Comparison of ENCODE assay signal across 10 cellular contexts in genomic region chr2:120546077-120546864, GRCh38.
A peak's percentile ranks its signal among the peaks of the same experiment; 100 is the strongest.
DNase-seq lines count a peak whose midpoint lies in the region; ATAC-seq and TF ChIP-seq lines count a peak whose summit lies in the region.
"Had no signal": no experiment of that assay in that cellular context is flagged by ENCODE, and none has a peak within 500 bp of the region (broad histone marks: within the 10 kb centered on the region; RNA-seq: fewer than 3 reads in every experiment).

No MANE protein-coding gene starts in this region.

- peaks cover 6% of the 10 kb centered on the region for H3K27me3 Mint-ChIP-seq in activated T-helper 17 cell treated with anti-CD3 and anti-CD28 coated beads, Interleukin-2, amount 50 U/mL, for 72 hours

- 66 to 71% methylated on average over 27 of the region's 27 CpGs for WGBS in body of pancreas, 2 donors
- WGBS in transverse colon (ENCODE audit: low coverage in 1 of 2), 2 donors = 69 to 76% methylated on average over 18 to 27 of the region's 27 CpGs

- no peak for TF ChIP-seq POLR2A in body of pancreas (IDR thresholded peaks at IDR 0.05)
- TF ChIP-seq POLR2A in transverse colon (IDR thresholded peaks at IDR 0.05) = no peak

- no peaks in the 10 kb centered on the region for H3K4me1 Mint-ChIP-seq in activated T-helper 17 cell treated with anti-CD3 and anti-CD28 coated beads, Interleukin-2, amount 50 U/mL, for 72 hours
- H3K4me1 Mint-ChIP-seq: activated naive CD8-positive, alpha-beta T cell treated with anti-CD3 and anti-CD28 coated beads, Interleukin-2, amount 10 ng/mL, durations not matched to agents 7 days and 5 days had no signal

- peak; percentile 86 for DNase-seq in HS-5 (ENCODE audit: low read depth)
- DNase-seq in body of pancreas = peak in 2 of 4 donors; percentile 40 to 52
- DNase-seq in left kidney (ENCODE audit: low read depth, low spot score) = peak; percentile 69
- peak; percentile 17 for DNase-seq in transverse colon
- DNase-seq in NCI-H2196 (lab: John Stamatoyannopoulos, UW; ENCODE audit: unreplicated experiment) = no peak
- DNase-seq: activated naive CD8-positive, alpha-beta T cell treated with anti-CD3 and anti-CD28 coated beads, Interleukin-2, amount 10 ng/mL, durations not matched to agents 7 days and 5 days; NCI-H2081 treated with DMSO at 0.1 percent for 48 hours had no signal

- no peak overlapping the region for H3K27ac Mint-ChIP-seq in activated T-helper 17 cell treated with anti-CD3 and anti-CD28 coated beads, Interleukin-2, amount 50 U/mL, for 72 hours
- H3K27ac Mint-ChIP-seq: activated naive CD8-positive, alpha-beta T cell treated with anti-CD3 and anti-CD28 coated beads, Interleukin-2, amount 10 ng/mL, durations not matched to agents 7 days and 5 days had no signal

- no peak for TF ChIP-seq CTCF in body of pancreas (IDR thresholded peaks at IDR 0.05)
- no peak for TF ChIP-seq CTCF in transverse colon (IDR thresholded peaks at IDR 0.05)

- H3K36me3 ChIP-seq in body of pancreas (replicated peaks in 1 of 2; ENCODE audit: insufficient read depth in 1 of 2, low read depth in 2 of 2) = no peaks in the 10 kb centered on the region
- H3K36me3 ChIP-seq in transverse colon = no peaks in the 10 kb centered on the region

- H3K4me3 Mint-ChIP-seq in activated T-helper 17 cell treated with anti-CD3 and anti-CD28 coated beads, Interleukin-2, amount 50 U/mL, for 72 hours = no peak overlapping the region
- H3K4me3 Mint-ChIP-seq: activated naive CD8-positive, alpha-beta T cell treated with anti-CD3 and anti-CD28 coated beads, Interleukin-2, amount 10 ng/mL, durations not matched to agents 7 days and 5 days had no signal

- no peak for TF ChIP-seq EP300 in transverse colon (IDR thresholded peaks at IDR 0.05; ENCODE audit: low read depth)

- in situ Hi-C loops in transverse colon (cut with MboI; ENCODE audit: low pct_ligation_motif_present in 1 of 4, low pct_unique_long_range_greater_than_20kb in 1 of 4, low sequenced_read_pairs in 3 of 4) = no loop called here

- no peaks in the 10 kb centered on the region for H3K9me3 Mint-ChIP-seq in activated T-helper 17 cell treated with anti-CD3 and anti-CD28 coated beads, Interleukin-2, amount 50 U/mL, for 72 hours
- H3K9me3 Mint-ChIP-seq: activated naive CD8-positive, alpha-beta T cell treated with anti-CD3 and anti-CD28 coated beads, Interleukin-2, amount 10 ng/mL, durations not matched to agents 7 days and 5 days had no signal

- H3K4me3 ChIP-seq in body of pancreas (no peak overlapping the region), transverse colon (no peak overlapping the region)

- H3K27me3 ChIP-seq in body of pancreas (no peaks in the 10 kb centered on the region), transverse colon (no peaks in the 10 kb centered on the region)

- no peaks in the 10 kb centered on the region for H3K36me3 Mint-ChIP-seq in activated T-helper 17 cell treated with anti-CD3 and anti-CD28 coated beads, Interleukin-2, amount 50 U/mL, for 72 hours (ENCODE audit: low read depth)
- H3K36me3 Mint-ChIP-seq: activated naive CD8-positive, alpha-beta T cell treated with anti-CD3 and anti-CD28 coated beads, Interleukin-2, amount 10 ng/mL, durations not matched to agents 7 days and 5 days had no signal

- H3K4me1 ChIP-seq in body of pancreas (peaks cover 15% of the 10 kb centered on the region), transverse colon (peaks cover 0 to 3% (median 0%) of the 10 kb centered on the region in 4 donors)

- H3K27ac ChIP-seq in body of pancreas (peak overlapping the region in 2 of 4 donors; percentile 24 to 35), transverse colon (no peak overlapping the region)

- intact Hi-C loops in body of pancreas (cut with DNase I) = no loop called here
- intact Hi-C loops in transverse colon (cut with DNase I; ENCODE audit: low total_unique reads) = no loop called here

- H3K9me3 ChIP-seq in body of pancreas (no peaks in the 10 kb centered on the region), transverse colon (no peaks in the 10 kb centered on the region)

- ATAC-seq in body of pancreas = peak; percentile 31
- no peak for ATAC-seq in HG03159 (IDR thresholded peaks at IDR 0.05; ENCODE audit: unreplicated experiment)
- no peak for ATAC-seq in GM21381 (IDR thresholded peaks at IDR 0.05; ENCODE audit: unreplicated experiment)
- no peak for ATAC-seq in activated T-helper 17 cell treated with anti-CD3 and anti-CD28 coated beads, Interleukin-2, amount 50 U/mL, for 72 hours (replicated peaks)
